ENCODE assay signal across 2 cellular contexts in genomic region chr4:168441412-168441811, GRCh38.
A peak's percentile ranks its signal among the peaks of the same experiment; 100 is the strongest.
TF ChIP-seq lines count a peak whose summit lies in the region.

No MANE protein-coding gene starts in this region.

TF ChIP-seq in IMR-90, 13 proteins besides CTCF, POLR2A, EP300 and RAD21:
- TF ChIP-seq MAFK (IDR thresholded peaks at IDR 0.05; ENCODE audit: low read depth, low read length) (no peak), USF2 (IDR thresholded peaks at IDR 0.05; ENCODE audit: low read depth, low read length) (no peak), CEBPB (IDR thresholded peaks at IDR 0.05; ENCODE audit: low read depth, low read length) (peak; percentile 53; the same call in 1 of the 2 replicates)

TF ChIP-seq in K562, 482 proteins besides CTCF, POLR2A, EP300 and RAD21:
- TF ChIP-seq ZFP36 (IDR thresholded peaks at IDR 0.05; ENCODE audit: low read depth, low read length, partially characterized antibody) (no peak), ZNF124 (CRISPR knock-in tag; IDR thresholded peaks at IDR 0.05) (no peak), CEBPB (tag; IDR thresholded peaks at IDR 0.05) (peak; percentile 44; the same call in 1 of the 2 replicates)
